ENCODE assay signal across 14 cellular contexts in genomic region chr15:40870716-40871115, GRCh38. TPM values are rescaled to one million over a fixed set of nuclear protein-coding genes. Genes with fewer than 3 reads are reported as not detected.
A peak's percentile ranks its signal among the peaks of the same experiment; 100 is the strongest.
DNase-seq lines count a peak whose midpoint lies in the region; ATAC-seq and TF ChIP-seq lines count a peak whose summit lies in the region.
"Had no signal": no experiment of that assay in that cellular context is flagged by ENCODE, and none has a peak within 500 bp of the region (broad histone marks: within the 10 kb centered on the region; RNA-seq: fewer than 3 reads in every experiment).

No MANE protein-coding gene starts in this region.

- TF ChIP-seq CTCF in C4-2B (conservative IDR thresholded peaks at IDR 0.05) (no peak), mammary epithelial cell (conservative IDR thresholded peaks at IDR 0.05 in 1 of 2, IDR thresholded peaks at IDR 0.05 in 1 of 2; ENCODE audit: extremely low read depth in 1 of 2, insufficient read depth in 1 of 2, low read depth in 1 of 2, low read length in 2 of 2) (no peak), nephron (IDR thresholded peaks at IDR 0.05; ENCODE audit: unreplicated experiment in 3 of 3) (no peak)

- no peak overlapping the region for H3K4me3 ChIP-seq in MG63
- H3K4me3 ChIP-seq in mammary epithelial cell (replicated peaks in 1 of 3; ENCODE audit: insufficient read depth in 1 of 3, low read depth in 2 of 3, low read length in 3 of 3), result no peak overlapping the region

- H3K9ac ChIP-seq in mammary epithelial cell (ENCODE audit: insufficient read depth, low read length), result no peak overlapping the region

- no peak overlapping the region for H2AFZ ChIP-seq in mammary epithelial cell (ENCODE audit: low read depth, low read length)

- CTCF ChIA-PET in mammary epithelial cell (lab: Charles Lee; ENCODE audit: low non-redundant PET), result interaction anchor here (0.6 kb wide), 1 partner anchor 23 kb away, joined by 3 read pairs; the partner anchor contains the start of gene VPS18

- H3K9me3 ChIP-seq in MG63 (no peaks in the 10 kb centered on the region), mammary epithelial cell (replicated peaks; ENCODE audit: insufficient read depth, low read length) (no peaks in the 10 kb centered on the region)

- no peaks in the 10 kb centered on the region for H3K36me3 ChIP-seq in MG63
- H3K36me3 ChIP-seq in mammary epithelial cell (ENCODE audit: insufficient read depth, low read length), result no peaks in the 10 kb centered on the region

- peaks cover 16% of the 10 kb centered on the region for H3K27me3 Mint-ChIP-seq in nephron (ENCODE audit: low read depth)

- peak overlapping the region in 2 of 3 experiments; percentile 13 to 38 for H3K4me3 Mint-ChIP-seq in nephron
- H3K4me3 Mint-ChIP-seq: CD14-positive monocyte had no signal

- peak overlapping the region; percentile 92 for H3K27ac ChIP-seq in C4-2B
- no peak overlapping the region for H3K27ac ChIP-seq in mammary epithelial cell (ENCODE audit: insufficient read depth, low read depth, low read length)

- H3K27ac Mint-ChIP-seq in nephron, result peak overlapping the region in 1 of 3 experiments; percentile 71

- DNase-seq in MG63 (peak; percentile 47), mammary epithelial cell (peak; percentile 43), G401 (ENCODE audit: low spot score) (no peak), C1 segment of cervical spinal cord (lab: John Stamatoyannopoulos, UW) (no peak)
- DNase-seq in stimulated activated CD4-positive, alpha-beta T cell treated with anti-CD3 and anti-CD28 coated beads, Interleukin-4, amount 100 ng/mL, for 1 hour, result no peak
- DNase-seq: DMS79, NCI-H146, NCI-H2107, NCI-H446 treated with DMSO at 0.1 percent for 48 hours, NCI-H748 treated with DMSO at 0.1 percent for 48 hours had no signal

- no peaks in the 10 kb centered on the region for H3K36me3 Mint-ChIP-seq in nephron (ENCODE audit: low read depth)
- H3K36me3 Mint-ChIP-seq: CD14-positive monocyte had no signal

- intact Hi-C loops in mammary epithelial cell (cut with micrococcal nuclease), result no loop called here

- ATAC-seq in HG03571 (IDR thresholded peaks at IDR 0.05; ENCODE audit: unreplicated experiment), result no peak

- H3K4me1 ChIP-seq in mammary epithelial cell (ENCODE audit: insufficient read depth, low read length), result peaks cover 30% of the 10 kb centered on the region

- H3K4me2 ChIP-seq in mammary epithelial cell (ENCODE audit: insufficient read depth, low read depth, low read length), result no peak overlapping the region

- no peaks in the 10 kb centered on the region for H3K79me2 ChIP-seq in mammary epithelial cell (ENCODE audit: insufficient read depth, low read length)

- in situ Hi-C loops in mammary epithelial cell (cut with MboI; ENCODE audit: low sequenced_read_pairs in 2 of 2), result no loop called here
- in situ Hi-C loops in G401 (cut with HindIII; ENCODE audit: low sequenced_read_pairs), result no loop called here

- dilution Hi-C loops in mammary epithelial cell (cut with HindIII; ENCODE audit: low sequenced_read_pairs), result no loop called here

- H4K20me1 ChIP-seq in mammary epithelial cell (ENCODE audit: insufficient read depth, low read length), result no peaks in the 10 kb centered on the region

- 83% methylated on average over 1 of the region's 1 CpG for WGBS in mammary epithelial cell (ENCODE audit: low coverage, missing lambda C conversion rate)

- H3K27me3 ChIP-seq in MG63 (no peaks in the 10 kb centered on the region), mammary epithelial cell (ENCODE audit: insufficient read depth, low read length) (no peaks in the 10 kb centered on the region)

- H3K4me1 Mint-ChIP-seq in nephron, result peaks cover 8% of the 10 kb centered on the region

- H3K9me3 Mint-ChIP-seq in nephron, result no peaks in the 10 kb centered on the region

- BruUV-seq in mammary epithelial cell (replicated peaks; lab: Mats Ljungman, UMichigan), result no TSS peak

RNA-seq across cellular contexts. Expression of gene RHOV, which starts 3.3 kb away (rescaled TPM):
- 0.49 TPM in 1 of 2 replicates, not detected in the other for total RNA-seq in MG63 (2014; rRNA removed; shearing (Covaris generic); ENCODE audit: low replicate concordance)
- under 1 TPM; 0.83 to 0.87 TPM for total RNA-seq in mammary epithelial cell
- polyA plus RNA-seq in mammary epithelial cell, result 0.90 TPM
- not detected for polyA minus RNA-seq in mammary epithelial cell
- total RNA-seq in G401 (2014; rRNA removed; shearing (Covaris generic)), result 0.24 and 1.7 TPM in 2 replicates
- polyA plus RNA-seq: CD14-positive monocyte had no signal

RNA-seq across cellular contexts. Expression of gene VPS18, which starts 23.5 kb away (rescaled TPM):
- total RNA-seq in MG63 (2014; rRNA removed; shearing (Covaris generic); ENCODE audit: low replicate concordance), result 14.0 and 24.8 TPM in 2 replicates
- 10 to 100 TPM; 21.5 to 56.0 TPM for total RNA-seq in mammary epithelial cell
- 18.4 TPM for polyA plus RNA-seq in mammary epithelial cell
- polyA minus RNA-seq in mammary epithelial cell, result 43.4 TPM
- 51.4 and 57.3 TPM in 2 replicates for total RNA-seq in G401 (2014; rRNA removed; shearing (Covaris generic))

RNA-seq across cellular contexts. Expression of gene SPINT1, which starts 26.9 kb away (rescaled TPM):
- not detected in 2 replicates for total RNA-seq in MG63 (2014; rRNA removed; shearing (Covaris generic); ENCODE audit: low replicate concordance)
- total RNA-seq in mammary epithelial cell, result 100 to 1,000 TPM; 154 to 226 TPM
- 204 TPM for polyA plus RNA-seq in mammary epithelial cell
- 283 TPM for polyA minus RNA-seq in mammary epithelial cell
- total RNA-seq in G401 (2014; rRNA removed; shearing (Covaris generic)), result 0.62 TPM in 1 of 2 replicates, not detected in the other

RNA-seq across cellular contexts. Expression of gene PPP1R14D, which starts 42.2 kb away (rescaled TPM):
- total RNA-seq in MG63 (2014; rRNA removed; shearing (Covaris generic); ENCODE audit: low replicate concordance), result not detected in 2 replicates
- total RNA-seq in mammary epithelial cell, result not detected
- not detected for polyA plus RNA-seq in mammary epithelial cell
- not detected for polyA minus RNA-seq in mammary epithelial cell
- total RNA-seq in G401 (2014; rRNA removed; shearing (Covaris generic)), result not detected in 2 replicates
- polyA plus RNA-seq: CD14-positive monocyte had no signal

RNA-seq across cellular contexts. Expression of gene DLL4, which starts 58.4 kb away (rescaled TPM):
- total RNA-seq in MG63 (2014; rRNA removed; shearing (Covaris generic); ENCODE audit: low replicate concordance), result not detected in 2 replicates
- under 1 TPM in 1 of 2 donors, not detected in 1; under 0.01 TPM for total RNA-seq in mammary epithelial cell
- not detected for polyA plus RNA-seq in mammary epithelial cell
- not detected for polyA minus RNA-seq in mammary epithelial cell
- 0.20 and 0.62 TPM in 2 replicates for total RNA-seq in G401 (2014; rRNA removed; shearing (Covaris generic))
- polyA plus RNA-seq: CD14-positive monocyte had no signal

Comparison
In these comparisons a context has a peak if more than half of its experiments do, and no peak if none do; other contexts are left out.
1. DNase-seq: peak in MG63 (single experiment) and mammary epithelial cell (single experiment); none in stimulated activated CD4-positive, alpha-beta T cell treated with anti-CD3 and anti-CD28 coated beads, Interleukin-4, amount 100 ng/mL, for 1 hour (single experiment), G401 (single experiment) and C1 segment of cervical spinal cord (0 of 14).
2. RNA of gene SPINT1, which starts 26.9 kb away (total RNA-seq): 154 to 226 TPM in mammary epithelial cell; not detected in MG63 and 0.62 TPM in G401; every median in the first group is over 10 times any median in the second.